1 cellular context compared by ENCODE assay signal in the genomic region with DNA sequence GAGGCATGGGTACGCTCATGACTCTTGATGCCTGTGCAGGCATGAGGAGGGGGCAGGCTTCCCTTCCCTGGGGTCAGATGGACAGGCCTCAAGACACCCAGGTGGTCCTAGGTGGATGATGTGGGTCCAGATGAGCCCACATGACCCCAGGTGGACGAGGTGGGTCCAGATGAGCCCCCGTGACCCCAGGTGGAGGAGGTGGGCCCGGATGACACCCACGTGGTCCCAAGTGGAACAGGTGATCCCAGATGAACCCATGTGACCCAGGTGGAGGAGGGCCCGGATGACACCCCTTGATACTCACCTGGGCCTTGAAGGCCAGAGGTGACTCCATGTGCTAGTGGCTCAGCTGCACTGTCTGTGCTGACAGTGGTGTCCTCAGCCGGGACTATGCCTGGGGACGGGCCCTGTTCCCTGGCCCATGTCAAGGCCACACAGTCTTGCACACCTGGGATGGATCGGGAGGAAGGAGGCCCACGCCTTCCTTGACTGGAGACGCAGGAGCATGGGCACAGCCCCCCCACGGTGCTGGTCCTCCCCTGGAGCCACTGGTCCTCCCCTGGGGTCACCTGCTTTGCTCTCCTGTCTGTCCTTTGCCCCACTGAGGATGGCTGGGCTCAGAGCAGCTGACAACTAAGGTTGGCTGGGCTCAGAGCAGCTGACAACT.
TF ChIP-seq lines count a peak whose summit lies in the region.

No MANE protein-coding gene starts in this region.

TF ChIP-seq in K562, 482 proteins besides CTCF, POLR2A, EP300 and RAD21:
- TF ChIP-seq, protein P1, sequence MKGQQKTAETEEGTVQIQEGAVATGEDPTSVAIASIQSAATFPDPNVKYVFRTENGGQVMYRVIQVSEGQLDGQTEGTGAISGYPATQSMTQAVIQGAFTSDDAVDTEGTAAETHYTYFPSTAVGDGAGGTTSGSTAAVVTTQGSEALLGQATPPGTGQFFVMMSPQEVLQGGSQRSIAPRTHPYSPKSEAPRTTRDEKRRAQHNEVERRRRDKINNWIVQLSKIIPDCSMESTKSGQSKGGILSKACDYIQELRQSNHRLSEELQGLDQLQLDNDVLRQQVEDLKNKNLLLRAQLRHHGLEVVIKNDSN (CRISPR knock-in tag; IDR thresholded peaks at IDR 0.05): peak; percentile 23; the same call in 1 of the 2 replicates
- TF ChIP-seq, protein P2, sequence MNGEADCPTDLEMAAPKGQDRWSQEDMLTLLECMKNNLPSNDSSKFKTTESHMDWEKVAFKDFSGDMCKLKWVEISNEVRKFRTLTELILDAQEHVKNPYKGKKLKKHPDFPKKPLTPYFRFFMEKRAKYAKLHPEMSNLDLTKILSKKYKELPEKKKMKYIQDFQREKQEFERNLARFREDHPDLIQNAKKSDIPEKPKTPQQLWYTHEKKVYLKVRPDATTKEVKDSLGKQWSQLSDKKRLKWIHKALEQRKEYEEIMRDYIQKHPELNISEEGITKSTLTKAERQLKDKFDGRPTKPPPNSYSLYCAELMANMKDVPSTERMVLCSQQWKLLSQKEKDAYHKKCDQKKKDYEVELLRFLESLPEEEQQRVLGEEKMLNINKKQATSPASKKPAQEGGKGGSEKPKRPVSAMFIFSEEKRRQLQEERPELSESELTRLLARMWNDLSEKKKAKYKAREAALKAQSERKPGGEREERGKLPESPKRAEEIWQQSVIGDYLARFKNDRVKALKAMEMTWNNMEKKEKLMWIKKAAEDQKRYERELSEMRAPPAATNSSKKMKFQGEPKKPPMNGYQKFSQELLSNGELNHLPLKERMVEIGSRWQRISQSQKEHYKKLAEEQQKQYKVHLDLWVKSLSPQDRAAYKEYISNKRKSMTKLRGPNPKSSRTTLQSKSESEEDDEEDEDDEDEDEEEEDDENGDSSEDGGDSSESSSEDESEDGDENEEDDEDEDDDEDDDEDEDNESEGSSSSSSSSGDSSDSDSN (IDR thresholded peaks at IDR 0.05; ENCODE audit: borderline replicate concordance in 1 of 2, low read depth in 2 of 2, low read length in 2 of 2): no peak
- TF ChIP-seq, protein P3, sequence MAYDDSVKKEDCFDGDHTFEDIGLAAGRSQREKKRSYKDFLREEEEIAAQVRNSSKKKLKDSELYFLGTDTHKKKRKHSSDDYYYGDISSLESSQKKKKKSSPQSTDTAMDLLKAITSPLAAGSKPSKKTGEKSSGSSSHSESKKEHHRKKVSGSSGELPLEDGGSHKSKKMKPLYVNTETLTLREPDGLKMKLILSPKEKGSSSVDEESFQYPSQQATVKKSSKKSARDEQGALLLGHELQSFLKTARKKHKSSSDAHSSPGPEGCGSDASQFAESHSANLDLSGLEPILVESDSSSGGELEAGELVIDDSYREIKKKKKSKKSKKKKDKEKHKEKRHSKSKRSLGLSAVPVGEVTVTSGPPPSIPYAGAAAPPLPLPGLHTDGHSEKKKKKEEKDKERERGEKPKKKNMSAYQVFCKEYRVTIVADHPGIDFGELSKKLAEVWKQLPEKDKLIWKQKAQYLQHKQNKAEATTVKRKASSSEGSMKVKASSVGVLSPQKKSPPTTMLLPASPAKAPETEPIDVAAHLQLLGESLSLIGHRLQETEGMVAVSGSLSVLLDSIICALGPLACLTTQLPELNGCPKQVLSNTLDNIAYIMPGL (CRISPR knock-in tag; IDR thresholded peaks at IDR 0.05): no peak
- TF ChIP-seq, protein P4, sequence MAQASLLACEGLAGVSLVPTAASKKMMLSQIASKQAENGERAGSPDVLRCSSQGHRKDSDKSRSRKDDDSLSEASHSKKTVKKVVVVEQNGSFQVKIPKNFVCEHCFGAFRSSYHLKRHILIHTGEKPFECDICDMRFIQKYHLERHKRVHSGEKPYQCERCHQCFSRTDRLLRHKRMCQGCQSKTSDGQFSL (CRISPR knock-in tag; IDR thresholded peaks at IDR 0.05): peak; percentile 68; the same call in 1 of the 2 replicates
- TF ChIP-seq, protein P4 (tag; IDR thresholded peaks at IDR 0.05): no peak
- no peak for TF ChIP-seq ZNF143 (CRISPR knock-in tag; IDR thresholded peaks at IDR 0.05)
- peak; percentile 31 for TF ChIP-seq KDM5B (IDR thresholded peaks at IDR 0.05; ENCODE audit: insufficient replicate concordance, low read depth, low read length)
- TF ChIP-seq ZNF263 (CRISPR knock-in tag; IDR thresholded peaks at IDR 0.05; ENCODE audit: borderline replicate concordance): peak; percentile 74
